In genomic region chr11:50423208-50423607, GRCh38 we compare ENCODE assay signal across 16 cellular contexts.
DNase-seq lines count a peak whose midpoint lies in the region; ATAC-seq and TF ChIP-seq lines count a peak whose summit lies in the region.
"Had no signal": no experiment of that assay in that cellular context is flagged by ENCODE, and none has a peak within 500 bp of the region (broad histone marks: within the 10 kb centered on the region; RNA-seq: fewer than 3 reads in every experiment).

No MANE protein-coding gene starts in this region.

- 2% methylated on average over 4 of the region's 4 CpGs for WGBS in SK-N-SH (ENCODE audit: low lambda C conversion rate)

- H3K9me2 ChIP-seq in SK-N-SH (no peaks in the 10 kb centered on the region), OCI-LY1 (ENCODE audit: low read depth, low read length) (no peaks in the 10 kb centered on the region), SU-DHL-6 (replicated peaks; ENCODE audit: insufficient read depth, low read length) (no peaks in the 10 kb centered on the region)

- TF ChIP-seq CTCF in SK-N-SH (IDR thresholded peaks at IDR 0.05) (peak; percentile 14; the same call in 1 of the 2 replicates), OCI-LY1 (IDR thresholded peaks at IDR 0.05; ENCODE audit: low read length) (peak; percentile 46; the same call in 1 of the 2 replicates), SU-DHL-6 (IDR thresholded peaks at IDR 0.05; ENCODE audit: insufficient read depth, low read length, poor library complexity, severe bottlenecking) (peak; percentile 42), natural killer cell (IDR thresholded peaks at IDR 0.05) (no peak), BE2C (IDR thresholded peaks at IDR 0.05; ENCODE audit: low read depth, low read length) (no peak)

- H3K27ac Mint-ChIP-seq in natural killer cell = no peak overlapping the region
- H3K27ac Mint-ChIP-seq: T-helper 1 cell treated with Interleukin-12 subunit alpha and Interleukin-12 subunit beta and Interleukin-4 antibody, amounts not matched to agents 30 μg/mL and 1 μg/mL, for 36 hours had no signal

- H3K4me2 ChIP-seq in SK-N-SH (no peak overlapping the region), OCI-LY1 (ENCODE audit: low read length) (no peak overlapping the region), SU-DHL-6 (ENCODE audit: low read depth, low read length, poor library complexity, severe bottlenecking) (no peak overlapping the region)

- no peak for TF ChIP-seq RAD21 in SK-N-SH (IDR thresholded peaks at IDR 0.05; ENCODE audit: low read length)

- no peaks in the 10 kb centered on the region for H3F3A ChIP-seq in SK-N-SH (replicated peaks; ENCODE audit: insufficient read depth)
- H3F3A ChIP-seq in OCI-LY1 (ENCODE audit: insufficient read depth, low read length) = no peaks in the 10 kb centered on the region
- no peaks in the 10 kb centered on the region for H3F3A ChIP-seq in SU-DHL-6 (ENCODE audit: insufficient read depth)

- H4K20me1 ChIP-seq in SK-N-SH (ENCODE audit: insufficient read depth) (no peaks in the 10 kb centered on the region), OCI-LY1 (ENCODE audit: insufficient read depth, low read length) (no peaks in the 10 kb centered on the region), SU-DHL-6 (ENCODE audit: low read depth, low read length) (no peaks in the 10 kb centered on the region)

- H3K4me1 Mint-ChIP-seq in natural killer cell = no peaks in the 10 kb centered on the region

- no peaks in the 10 kb centered on the region for H3K36me3 ChIP-seq in SK-N-SH (replicated peaks in 1 of 2; ENCODE audit: control insufficient read depth in 1 of 2, insufficient read depth in 2 of 2, low read length in 1 of 2)
- no peaks in the 10 kb centered on the region for H3K36me3 ChIP-seq in OCI-LY1 (ENCODE audit: insufficient read depth, low read length)
- H3K36me3 ChIP-seq in SU-DHL-6 (ENCODE audit: low read length) = no peaks in the 10 kb centered on the region
- no peaks in the 10 kb centered on the region for H3K36me3 ChIP-seq in BE2C

- no peaks in the 10 kb centered on the region for H3K27me3 Mint-ChIP-seq in natural killer cell (ENCODE audit: low read depth in 2 of 2)

- H3K9ac ChIP-seq in SK-N-SH (no peak overlapping the region), OCI-LY1 (ENCODE audit: low read length) (no peak overlapping the region), SU-DHL-6 (ENCODE audit: low read length) (no peak overlapping the region)

- H3K36me3 Mint-ChIP-seq in natural killer cell = peaks cover 7% of the 10 kb centered on the region

- H3K4me3 ChIP-seq in SK-N-SH (ENCODE audit: low read depth in 2 of 2, low read length in 1 of 2) (no peak overlapping the region), OCI-LY1 (ENCODE audit: low read depth, low read length, poor library complexity, severe bottlenecking) (no peak overlapping the region), SU-DHL-6 (ENCODE audit: insufficient read depth, low read length, poor library complexity, severe bottlenecking) (no peak overlapping the region), BE2C (ENCODE audit: low read depth, low read length) (no peak overlapping the region)
- H3K4me3 ChIP-seq: K562 had no signal

- H3K79me2 ChIP-seq in SK-N-SH (ENCODE audit: insufficient read depth) (no peaks in the 10 kb centered on the region), OCI-LY1 (ENCODE audit: insufficient read depth, low read length) (no peaks in the 10 kb centered on the region), SU-DHL-6 (ENCODE audit: insufficient read depth, low read length) (no peaks in the 10 kb centered on the region)

- POLR2A ChIA-PET in SK-N-SH (lab: Yijun Ruan, JAX) = no interaction called here

- H2AFZ ChIP-seq in SK-N-SH (ENCODE audit: low read depth) (no peak overlapping the region), OCI-LY1 (ENCODE audit: low read length) (no peak overlapping the region), SU-DHL-6 (ENCODE audit: low read depth, low read length, severe bottlenecking) (no peak overlapping the region)

- intact Hi-C loops in natural killer cell (cut with micrococcal nuclease) = no loop called here

- H3K9me3 ChIP-seq in SK-N-SH (no peaks in the 10 kb centered on the region), OCI-LY1 (ENCODE audit: low read length) (no peaks in the 10 kb centered on the region), SU-DHL-6 (ENCODE audit: insufficient read depth, low read length) (no peaks in the 10 kb centered on the region), BE2C (no peaks in the 10 kb centered on the region)

- peaks cover 5 to 14% of the 10 kb centered on the region in 2 donors for H3K9me3 Mint-ChIP-seq in natural killer cell

- CTCF ChIA-PET in SK-N-SH (lab: Yijun Ruan, JAX) = no interaction called here

- no peaks in the 10 kb centered on the region for H3K4me1 ChIP-seq in SK-N-SH (ENCODE audit: control insufficient read depth in 1 of 2, insufficient read depth in 2 of 2, low read depth in 1 of 2, low read length in 1 of 2)
- H3K4me1 ChIP-seq in OCI-LY1 (ENCODE audit: insufficient read depth, low read length, severe bottlenecking) = no peaks in the 10 kb centered on the region
- no peaks in the 10 kb centered on the region for H3K4me1 ChIP-seq in BE2C

- ATAC-seq in SK-N-SH treated with all-trans-retinoic acid at 6 μM for 48 hours = no peak
- no peak for ATAC-seq in natural killer cell
- ATAC-seq: K562 had no signal

- no peak for DNase-seq in SK-N-SH
- DNase-seq in natural killer cell = no peak
- no peak for DNase-seq in BE2C
- no peak for DNase-seq in activated CD8-positive, alpha-beta memory T cell treated with anti-CD3 and anti-CD28 coated beads, Interleukin-2, amount 50 U/mL, for 4 hours
- DNase-seq: GF-D8, NCI-H1105 treated with DMSO at 0.1 percent for 48 hours, NCI-H2029 treated with DMSO at 0.1 percent for 48 hours, NCI-H446, NCI-H526, SIG-M5, T1000 had no signal

- TF ChIP-seq EP300 in SK-N-SH (IDR thresholded peaks at IDR 0.05; ENCODE audit: borderline replicate concordance in 1 of 2, low read depth in 1 of 2, low read length in 1 of 2) = no peak

- no peaks in the 10 kb centered on the region for H3K27me3 ChIP-seq in SK-N-SH (ENCODE audit: insufficient read depth)
- H3K27me3 ChIP-seq in OCI-LY1 (ENCODE audit: insufficient read depth, low read length) = no peaks in the 10 kb centered on the region
- H3K27me3 ChIP-seq in SU-DHL-6 (ENCODE audit: low read length) = no peaks in the 10 kb centered on the region
- no peaks in the 10 kb centered on the region for H3K27me3 ChIP-seq in BE2C

- H3K27ac ChIP-seq in SK-N-SH (ENCODE audit: low read depth in 2 of 2, low read length in 1 of 2) = no peak overlapping the region
- H3K27ac ChIP-seq in OCI-LY1 (ENCODE audit: low read depth, low read length, poor library complexity, severe bottlenecking) = no peak overlapping the region
- no peak overlapping the region for H3K27ac ChIP-seq in SU-DHL-6 (ENCODE audit: low read depth, low read length)

- no peak overlapping the region for H3K4me3 Mint-ChIP-seq in natural killer cell
- H3K4me3 Mint-ChIP-seq: T-helper 1 cell treated with Interleukin-12 subunit alpha and Interleukin-12 subunit beta and Interleukin-4 antibody, amounts not matched to agents 30 μg/mL and 1 μg/mL, for 36 hours had no signal

TF ChIP-seq in SK-N-SH, 30 proteins besides CTCF, POLR2A, EP300 and RAD21 (continues in another document):
- TF ChIP-seq PBX3 (IDR thresholded peaks at IDR 0.05) (no peak), MAX (IDR thresholded peaks at IDR 0.05; ENCODE audit: low read depth) (no peak), FOXJ3 (CRISPR knock-in tag; IDR thresholded peaks at IDR 0.05) (no peak)

TF ChIP-seq in SK-N-SH treated with all-trans-retinoic acid at 6 μM for 48 hours, 23 proteins besides CTCF, POLR2A, EP300 and RAD21:
- no peak for TF ChIP-seq OSR1 (CRISPR knock-in tag; IDR thresholded peaks at IDR 0.05)
- no peak for TF ChIP-seq CSDC2 (CRISPR knock-in tag; IDR thresholded peaks at IDR 0.05)
- no peak for TF ChIP-seq PATZ1 (CRISPR knock-in tag; IDR thresholded peaks at IDR 0.05; ENCODE audit: borderline replicate concordance)
- no peak for TF ChIP-seq SNAI2 (CRISPR knock-in tag; IDR thresholded peaks at IDR 0.05)
- TF ChIP-seq ISL1 (CRISPR knock-in tag; IDR thresholded peaks at IDR 0.05) = no peak
- no peak for TF ChIP-seq CREB5 (CRISPR knock-in tag; IDR thresholded peaks at IDR 0.05; ENCODE audit: low read depth)
- TF ChIP-seq ESRRG (CRISPR knock-in tag; IDR thresholded peaks at IDR 0.05) = no peak
- no peak for TF ChIP-seq ZNF565 (CRISPR knock-in tag; conservative IDR thresholded peaks at IDR 0.05; ENCODE audit: low read depth)
- TF ChIP-seq ZNF8 (CRISPR knock-in tag; IDR thresholded peaks at IDR 0.05) = no peak
- TF ChIP-seq TCF4 (CRISPR knock-in tag; IDR thresholded peaks at IDR 0.05; ENCODE audit: borderline replicate concordance) = no peak
- no peak for TF ChIP-seq ZNF70 (CRISPR knock-in tag; IDR thresholded peaks at IDR 0.05)
- no peak for TF ChIP-seq GLIS3 (CRISPR knock-in tag; IDR thresholded peaks at IDR 0.05)
- no peak for TF ChIP-seq BACH2 (CRISPR knock-in tag; IDR thresholded peaks at IDR 0.05; ENCODE audit: borderline replicate concordance)

Comparison
In these comparisons a context has a peak if more than half of its experiments do, and no peak if none do; other contexts are left out.
1. CTCF ChIP-seq: peak in SK-N-SH (single experiment), OCI-LY1 (single experiment) and SU-DHL-6 (single experiment); none in natural killer cell (single experiment) and BE2C (single experiment).